In the genomic region with DNA sequence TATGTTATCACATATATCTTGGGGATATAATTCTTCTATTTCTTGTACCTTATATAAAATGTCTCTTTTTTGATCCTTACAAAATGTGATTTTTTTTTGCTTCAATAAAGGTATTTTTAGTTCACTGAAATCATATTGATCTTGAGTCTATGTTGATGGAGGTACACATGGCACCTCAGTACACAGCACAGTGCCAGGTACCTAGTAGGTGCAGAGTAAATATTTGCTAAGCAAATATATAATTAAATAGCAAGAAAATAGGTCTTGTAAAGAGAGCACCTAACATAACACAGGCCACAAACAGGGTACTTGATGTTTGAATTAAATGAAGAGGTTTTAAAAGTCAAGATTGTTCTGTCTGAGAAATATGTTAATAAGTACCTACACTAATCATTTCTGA, we compare ENCODE assay signal across 19 cellular contexts.
"Had no signal": no experiment of that assay in that cellular context is flagged by ENCODE, and none has a peak within 500 bp of the region (broad histone marks: within the 10 kb centered on the region; RNA-seq: fewer than 3 reads in every experiment).

No MANE protein-coding gene starts in this region.

- H3K27me3 ChIP-seq: colonic mucosa, foreskin keratinocyte had no signal

- FAIRE-seq: keratinocyte had no signal

- H3K4me1 ChIP-seq: colonic mucosa had no signal

- H3K27ac ChIP-seq: colonic mucosa, sigmoid colon, stomach had no signal

- H3K9me3 ChIP-seq: colonic mucosa, sigmoid colon, stomach had no signal

- H3K36me3 ChIP-seq: colonic mucosa, sigmoid colon, stomach had no signal

- ATAC-seq: activated CD4-positive, CD25-positive, alpha-beta regulatory T cell treated with anti-CD3 and anti-CD28 coated beads, Interleukin-2, amount 50 U/mL, for 24 hours; activated T-cell treated with anti-CD3 and anti-CD28 coated beads, Interleukin-2, amount 50 U/mL, for 72 hours; foreskin keratinocyte; stimulated activated effector memory CD8-positive, alpha-beta T cell treated with anti-CD3 and anti-CD28 coated beads, Interleukin-12 subunit alpha, Interleukin-12 subunit beta, amount 100 ng/mL, for 72 hours had no signal

- DNase-seq: activated CD4-positive, alpha-beta T cell treated with anti-CD3 and anti-CD28 coated beads, Interleukin-2, amount 10 ng/mL, durations not matched to agents 7 days and 5 days; activated CD8-positive, alpha-beta memory T cell treated with anti-CD3 and anti-CD28 coated beads, Interleukin-2, amount 50 U/mL, for 4 hours; activated effector memory CD4-positive, alpha-beta T cell treated with anti-CD3 and anti-CD28 coated beads, Interleukin-2, amount 50 U/mL, for 16 hours; activated naive CD4-positive, alpha-beta T cell treated with anti-CD3 and anti-CD28 coated beads, Interleukin-2, amount 50 U/mL, for 16 hours; activated T-cell treated with anti-CD3 and anti-CD28 coated beads, Interleukin-2, amount 50 U/mL, for 72 hours; aorta; colonic mucosa; endodermal cell; foreskin keratinocyte; glutamatergic neuron; hypothalamus; midbrain; sigmoid colon; stimulated activated CD4-positive, alpha-beta T cell treated with anti-CD3 and anti-CD28 coated beads, Interleukin-4, amount 100 ng/mL, for 24 hours; stomach; trophoblast cell had no signal

- H3K4me3 ChIP-seq: colonic mucosa, sigmoid colon, stomach had no signal
